ENCODE assay signal across 8 cellular contexts in the genomic region with DNA sequence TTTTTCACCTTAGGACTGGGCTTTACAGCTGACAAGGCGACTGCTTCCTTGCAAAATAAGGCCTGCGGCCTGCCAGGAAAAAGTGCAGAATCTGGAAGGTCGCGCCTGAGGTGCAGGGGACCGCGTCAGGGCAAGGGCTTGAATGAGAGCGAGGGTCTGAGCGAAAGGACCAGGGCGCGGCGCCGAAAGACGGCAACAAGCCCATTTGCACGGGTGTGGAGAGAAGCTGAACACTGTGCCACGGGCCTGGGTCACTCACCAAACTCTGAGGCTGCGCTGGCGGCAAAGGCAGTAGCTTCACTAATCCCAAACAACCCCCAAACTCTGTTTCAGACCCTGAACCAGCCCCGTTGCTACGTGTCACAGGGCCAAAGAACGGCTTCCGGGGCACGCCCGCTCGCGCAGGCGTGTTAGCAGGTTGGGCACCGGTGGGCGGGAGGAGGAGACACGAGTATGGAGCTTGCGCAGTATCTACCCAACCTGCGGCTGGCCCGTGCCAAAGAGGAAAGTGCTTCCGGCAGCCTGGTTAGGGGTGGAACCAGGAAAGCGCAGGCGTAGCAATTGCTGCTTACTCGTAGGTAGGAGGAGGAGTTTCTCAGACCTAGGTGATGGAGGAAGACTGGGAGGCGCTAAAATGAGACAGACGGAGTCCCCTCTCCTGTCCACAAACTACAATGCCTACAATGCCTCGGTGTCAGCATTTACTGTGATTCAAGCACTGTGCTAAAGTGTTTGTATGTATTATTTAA. TPM values are rescaled to one million over a fixed set of nuclear protein-coding genes. Genes with fewer than 3 reads are reported as not detected.
A peak's percentile ranks its signal among the peaks of the same experiment; 100 is the strongest.
DNase-seq lines count a peak whose midpoint lies in the region; ATAC-seq, FAIRE-seq and TF ChIP-seq lines count a peak whose summit lies in the region.

A gene (plus strand): TSS at position 598 of the 749 bp plus-strand sequence.
A gene (minus strand): TSS at position 384 of the 749 bp plus-strand sequence. CDS start 704 bp downstream, outside the sequence.

- H3K9me3 ChIP-seq in AG04450 (ENCODE audit: control insufficient read depth, insufficient read depth, low read length): no peaks in the 10 kb centered on the region
- H3K9me3 ChIP-seq in WERI-Rb-1 (ENCODE audit: severe bottlenecking): no peaks in the 10 kb centered on the region

- POLR2A ChIA-PET in AG04450 (lab: Yijun Ruan, JAX): interaction anchor here (0.5 to 1.5 kb wide), 7 partner anchors 13 to 1697 kb away, joined by 3 to 9 read pairs (median 3); no protein-coding TSS in a partner anchor

- H3K27ac ChIP-seq in AG04450 (ENCODE audit: low read depth, low read length): peak within 1 kb of the TSS; percentile 88
- H3K27ac ChIP-seq in WERI-Rb-1: peak within 1 kb of the TSS; percentile 79
- peak within 1 kb of the TSS in 20 of 21 experiments; percentile 74 to 94 (median 90) for H3K27ac ChIP-seq in skin epidermis

- H3K27me3 ChIP-seq in AG04450 (ENCODE audit: control insufficient read depth, insufficient read depth, low read length): no peaks in the 10 kb centered on the region
- H3K27me3 ChIP-seq in WERI-Rb-1 (ENCODE audit: insufficient read depth, low read depth, severe bottlenecking): no peaks in the 10 kb centered on the region
- no peaks in the 10 kb centered on the region for H3K27me3 ChIP-seq in bronchial epithelial cell (ENCODE audit: control insufficient read depth, insufficient read depth, low read length)

- CTCF ChIA-PET in AG04450 (lab: Charles Lee): interaction anchor here (0.8 to 1.5 kb wide), 3 partner anchors 10 to 1960 kb away, joined by 3 to 4 read pairs (median 3); no protein-coding TSS in a partner anchor

- TF ChIP-seq CTCF in AG04450 (IDR thresholded peaks at IDR 0.05; ENCODE audit: low read depth, low read length) (no peak), WERI-Rb-1 (IDR thresholded peaks at IDR 0.05; ENCODE audit: low read depth, low read length) (no peak), bronchial epithelial cell (IDR thresholded peaks at IDR 0.05; ENCODE audit: insufficient read depth, low read length, severe bottlenecking) (no peak)

- peak; percentile 96 for FAIRE-seq in bronchial epithelial cell (lab: Jason Lieb, UNC)

- peak; percentile 100 for ATAC-seq in GM18907 (IDR thresholded peaks at IDR 0.05; ENCODE audit: unreplicated experiment)
- ATAC-seq in HG03139 (IDR thresholded peaks at IDR 0.05; ENCODE audit: unreplicated experiment): peak; percentile 99

- peak within 1 kb of the TSS; percentile 87 for H3K4me3 ChIP-seq in AG04450 (ENCODE audit: low read depth, low read length)
- H3K4me3 ChIP-seq in WERI-Rb-1 (ENCODE audit: low read depth, low read length): peak within 1 kb of the TSS; percentile 99
- peak within 1 kb of the TSS; percentile 68 for H3K4me3 ChIP-seq in bronchial epithelial cell (ENCODE audit: low read depth, low read length)
- H3K4me3 ChIP-seq in skin epidermis: peak within 1 kb of the TSS; percentile 65 to 85 (median 74)

- DNase-seq in AG04450 (ENCODE audit: low read depth, low spot score) (peak; percentile 90), NCI-H2196 treated with DMSO at 0.1 percent for 48 hours (lab: John Stamatoyannopoulos, UW; ENCODE audit: unreplicated experiment) (peak; percentile 98), WERI-Rb-1 (peak; percentile 98), bronchial epithelial cell (ENCODE audit: low read depth) (peak; percentile 98), iPS-NIHi11 (ENCODE audit: low spot score) (peak; percentile 95)

- H3K36me3 ChIP-seq in WERI-Rb-1: peaks cover 28% of the 10 kb centered on the region
- peaks cover 1% of the 10 kb centered on the region for H3K36me3 ChIP-seq in bronchial epithelial cell (ENCODE audit: control insufficient read depth, insufficient read depth, low read length)

RNA-seq across cellular contexts. Expression of the first gene that starts in this region (rescaled TPM):
- polyA plus RNA-seq in AG04450 (2011; rRNA removed): 0.38 and 0.42 TPM in 2 replicates
- 1.00 and 1.1 TPM in 2 replicates for polyA minus RNA-seq in AG04450 (2011; rRNA and poly(A)+ RNA removed)
- under 0.01 and 0.13 TPM in 2 replicates for total RNA-seq in bronchial epithelial cell

RNA-seq across cellular contexts. Expression of the second gene that starts in this region (rescaled TPM):
- polyA plus RNA-seq in AG04450 (2011; rRNA removed): 94.0 and 142 TPM in 2 replicates
- polyA minus RNA-seq in AG04450 (2011; rRNA and poly(A)+ RNA removed): 113 and 134 TPM in 2 replicates
- total RNA-seq in bronchial epithelial cell: 65.8 and 104 TPM in 2 replicates

Comparison
In these comparisons a context has a peak if more than half of its experiments do, and no peak if none do; other contexts are left out.
1. Peak in every context shown above with its lines: DNase-seq, ATAC-seq, H3K4me3 ChIP-seq and H3K27ac ChIP-seq.